Comparison of ENCODE assay signal across 15 cellular contexts in the genomic region with DNA sequence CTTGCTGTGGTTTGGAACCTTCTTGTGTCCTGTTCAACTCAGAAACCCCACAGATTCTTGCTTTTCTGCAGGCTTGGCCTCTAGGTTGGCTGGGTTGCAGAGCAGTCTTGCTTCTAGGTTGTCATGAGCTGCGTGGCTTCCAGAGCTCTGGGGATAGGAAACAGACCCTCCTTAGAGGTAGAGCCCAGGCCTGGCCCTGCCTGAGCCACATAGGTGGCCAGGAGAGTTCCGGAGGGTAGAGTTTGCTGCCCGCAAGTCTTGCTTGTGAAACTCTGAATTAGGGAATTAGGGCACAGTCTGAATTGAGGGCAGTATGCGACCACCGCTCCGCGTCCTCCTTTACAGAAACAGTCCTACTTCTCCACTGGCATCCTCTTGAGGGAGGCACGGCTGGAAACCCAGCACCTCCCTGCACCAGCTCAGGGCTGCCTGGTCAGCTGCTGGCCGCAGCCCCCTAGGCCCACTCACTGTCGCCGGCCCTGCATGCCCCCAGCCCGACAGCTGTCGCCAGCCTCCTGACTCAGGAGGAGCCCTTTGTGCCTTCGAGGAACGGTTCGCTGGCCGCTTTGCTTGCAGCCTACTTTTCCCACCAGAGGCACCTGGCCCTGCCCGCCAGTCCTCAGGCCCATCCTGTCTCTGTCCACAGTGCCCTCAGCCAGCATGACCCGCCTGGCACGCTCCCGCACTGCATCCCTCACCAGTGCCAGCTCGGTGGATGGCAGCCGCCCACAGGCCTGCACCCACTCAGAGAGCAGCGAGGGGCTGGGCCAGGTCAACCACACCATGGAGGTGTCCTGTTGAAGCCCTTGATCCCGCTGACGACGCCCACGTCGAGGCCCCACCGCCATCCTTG. TPM values are rescaled to one million over a fixed set of nuclear protein-coding genes. Genes with fewer than 3 reads are reported as not detected.
A peak's percentile ranks its signal among the peaks of the same experiment; 100 is the strongest.
DNase-seq lines count a peak whose midpoint lies in the region; ATAC-seq and TF ChIP-seq lines count a peak whose summit lies in the region.
"Had no signal": no experiment of that assay in that cellular context is flagged by ENCODE, and none has a peak within 500 bp of the region (broad histone marks: within the 10 kb centered on the region; RNA-seq: fewer than 3 reads in every experiment).

No MANE protein-coding gene starts in this region.

- intact Hi-C loops in CD14-positive monocyte (cut with micrococcal nuclease) = loop anchor here (10.0 kb wide), 2 partner anchors 114 to 154 kb away; partner anchors contain the start of gene CNOT1 (in 1 of the 2)

- TF ChIP-seq CTCF in RWPE2 (IDR thresholded peaks at IDR 0.05; ENCODE audit: poor library complexity, severe bottlenecking) = no peak
- no peak for TF ChIP-seq CTCF in CD14-positive monocyte (IDR thresholded peaks at IDR 0.05)

- H3K4me1 Mint-ChIP-seq in activated CD8-positive, alpha-beta memory T cell treated with anti-CD3 and anti-CD28 coated beads, Interleukin-2, amount 10 ng/mL, durations not matched to agents 7 days and 5 days = peaks cover 11% of the 10 kb centered on the region
- peaks cover 23% of the 10 kb centered on the region for H3K4me1 Mint-ChIP-seq in stimulated activated effector memory CD8-positive, alpha-beta T cell treated with anti-CD3 and anti-CD28 coated beads, Interleukin-12 subunit alpha, Interleukin-12 subunit beta, amount 100 ng/mL, for 72 hours
- peaks cover 6% of the 10 kb centered on the region for H3K4me1 Mint-ChIP-seq in CD14-positive monocyte

- peak; percentile 53 for DNase-seq in activated CD8-positive, alpha-beta memory T cell treated with anti-CD3 and anti-CD28 coated beads, Interleukin-2, amount 50 U/mL, for 48 hours
- no peak for DNase-seq in activated CD8-positive, alpha-beta memory T cell treated with anti-CD3 and anti-CD28 coated beads, Interleukin-2, amount 10 ng/mL, durations not matched to agents 7 days and 5 days
- DNase-seq in RWPE2 (ENCODE audit: low spot score) (peak; percentile 65), left kidney (ENCODE audit: low read depth, low spot score) (peak; percentile 22), NCI-H524 treated with DMSO at 0.1 percent for 48 hours (lab: John Stamatoyannopoulos, UW) (no peak), CD14-positive monocyte (ENCODE audit: low spot score) (no peak), NCI-H128 (lab: John Stamatoyannopoulos, UW; ENCODE audit: unreplicated experiment) (no peak)
- DNase-seq in stimulated activated effector memory CD8-positive, alpha-beta T cell treated with anti-CD3 and anti-CD28 coated beads, Interleukin-12 subunit alpha, Interleukin-12 subunit beta, amount 100 ng/mL, for 72 hours (ENCODE audit: low spot score in 2 of 2) = no peak

- no peak for ATAC-seq in activated CD8-positive, alpha-beta memory T cell treated with anti-CD3 and anti-CD28 coated beads, Interleukin-2, amount 10 ng/mL, durations not matched to agents 7 days and 5 days
- ATAC-seq in RWPE2 (ENCODE audit: low read depth) = no peak
- ATAC-seq in stimulated activated effector memory CD8-positive, alpha-beta T cell treated with anti-CD3 and anti-CD28 coated beads, Interleukin-12 subunit alpha, Interleukin-12 subunit beta, amount 100 ng/mL, for 72 hours = no peak
- ATAC-seq: gastroesophageal sphincter had no signal

- H3K27ac ChIP-seq in RWPE2 (ENCODE audit: poor library complexity, severe bottlenecking) = no peak overlapping the region
- H3K27ac ChIP-seq: A549, BLaER1, cardiac muscle cell, gastroesophageal sphincter, left lung, pancreas had no signal

- H3K27me3 Mint-ChIP-seq in activated CD8-positive, alpha-beta memory T cell treated with anti-CD3 and anti-CD28 coated beads, Interleukin-2, amount 10 ng/mL, durations not matched to agents 7 days and 5 days = no peaks in the 10 kb centered on the region
- H3K27me3 Mint-ChIP-seq in CD14-positive monocyte (ENCODE audit: low read depth in 3 of 3) = peaks cover 0 to 5% (median 2%) of the 10 kb centered on the region in 3 donors
- H3K27me3 Mint-ChIP-seq: activated CD4-positive, alpha-beta T cell treated with anti-CD3 and anti-CD28 coated beads, Interleukin-2, amount 10 ng/mL, durations not matched to agents 7 days and 5 days had no signal

- H3K9me3 ChIP-seq in RWPE2 (ENCODE audit: severe bottlenecking) = no peaks in the 10 kb centered on the region
- H3K9me3 ChIP-seq: A549, BLaER1, gastroesophageal sphincter, left lung, pancreas had no signal

- CTCF ChIA-PET in activated CD8-positive, alpha-beta memory T cell treated with anti-CD3 and anti-CD28 coated beads, Interleukin-2, amount 10 ng/mL, durations not matched to agents 7 days and 5 days (lab: Charles Lee) = interaction anchor here (1.0 to 5.0 kb wide), 10 partner anchors 10 to 245 kb away, joined by 3 to 36 read pairs (median 4); partner anchors contain the start of genes GINS3 and NDRG4

- no peaks in the 10 kb centered on the region for H3K36me3 Mint-ChIP-seq in activated CD8-positive, alpha-beta memory T cell treated with anti-CD3 and anti-CD28 coated beads, Interleukin-2, amount 10 ng/mL, durations not matched to agents 7 days and 5 days
- peaks cover 27% of the 10 kb centered on the region for H3K36me3 Mint-ChIP-seq in stimulated activated effector memory CD8-positive, alpha-beta T cell treated with anti-CD3 and anti-CD28 coated beads, Interleukin-12 subunit alpha, Interleukin-12 subunit beta, amount 100 ng/mL, for 72 hours
- H3K36me3 Mint-ChIP-seq in CD14-positive monocyte = no peaks in the 10 kb centered on the region

- H3K9me3 Mint-ChIP-seq in activated CD8-positive, alpha-beta memory T cell treated with anti-CD3 and anti-CD28 coated beads, Interleukin-2, amount 10 ng/mL, durations not matched to agents 7 days and 5 days (ENCODE audit: low read depth) = no peaks in the 10 kb centered on the region
- H3K9me3 Mint-ChIP-seq in stimulated activated effector memory CD8-positive, alpha-beta T cell treated with anti-CD3 and anti-CD28 coated beads, Interleukin-12 subunit alpha, Interleukin-12 subunit beta, amount 100 ng/mL, for 72 hours = no peaks in the 10 kb centered on the region
- H3K9me3 Mint-ChIP-seq in CD14-positive monocyte = no peaks in the 10 kb centered on the region
- H3K9me3 Mint-ChIP-seq: activated CD4-positive, alpha-beta T cell treated with anti-CD3 and anti-CD28 coated beads, Interleukin-2, amount 10 ng/mL, durations not matched to agents 7 days and 5 days had no signal

- H3K36me3 ChIP-seq in RWPE2 (ENCODE audit: low read depth) = no peaks in the 10 kb centered on the region
- H3K36me3 ChIP-seq: cardiac muscle cell, gastroesophageal sphincter, left lung, pancreas had no signal

- H3K4me1 ChIP-seq in RWPE2 (ENCODE audit: insufficient read depth, poor library complexity, severe bottlenecking) = peaks cover 3% of the 10 kb centered on the region

- H3K27me3 ChIP-seq in RWPE2 (ENCODE audit: insufficient read depth, poor library complexity, severe bottlenecking) = no peaks in the 10 kb centered on the region
- H3K27me3 ChIP-seq: BLaER1, cardiac muscle cell, pancreas had no signal

- H3K27ac Mint-ChIP-seq in activated CD8-positive, alpha-beta memory T cell treated with anti-CD3 and anti-CD28 coated beads, Interleukin-2, amount 10 ng/mL, durations not matched to agents 7 days and 5 days = no peak overlapping the region
- peak overlapping the region; percentile 43 for H3K27ac Mint-ChIP-seq in stimulated activated effector memory CD8-positive, alpha-beta T cell treated with anti-CD3 and anti-CD28 coated beads, Interleukin-12 subunit alpha, Interleukin-12 subunit beta, amount 100 ng/mL, for 72 hours
- peak overlapping the region in 1 of 7 donors; percentile 4 for H3K27ac Mint-ChIP-seq in CD14-positive monocyte
- H3K27ac Mint-ChIP-seq: activated CD4-positive, alpha-beta T cell treated with anti-CD3 and anti-CD28 coated beads, Interleukin-2, amount 10 ng/mL, durations not matched to agents 7 days and 5 days had no signal

- no peak overlapping the region for H3K4me3 Mint-ChIP-seq in activated CD8-positive, alpha-beta memory T cell treated with anti-CD3 and anti-CD28 coated beads, Interleukin-2, amount 10 ng/mL, durations not matched to agents 7 days and 5 days
- no peak overlapping the region for H3K4me3 Mint-ChIP-seq in stimulated activated effector memory CD8-positive, alpha-beta T cell treated with anti-CD3 and anti-CD28 coated beads, Interleukin-12 subunit alpha, Interleukin-12 subunit beta, amount 100 ng/mL, for 72 hours
- H3K4me3 Mint-ChIP-seq in CD14-positive monocyte = no peak overlapping the region
- H3K4me3 Mint-ChIP-seq: activated CD4-positive, alpha-beta T cell treated with anti-CD3 and anti-CD28 coated beads, Interleukin-2, amount 10 ng/mL, durations not matched to agents 7 days and 5 days had no signal

- no peak overlapping the region for H3K4me3 ChIP-seq in RWPE2 (ENCODE audit: severe bottlenecking)
- H3K4me3 ChIP-seq: A549, BLaER1, cardiac muscle cell, gastroesophageal sphincter, left lung, pancreas had no signal

RNA-seq across cellular contexts. Expression of gene SETD6, which starts 4.3 kb away (rescaled TPM):
- total RNA-seq in activated CD8-positive, alpha-beta memory T cell treated with anti-CD3 and anti-CD28 coated beads, Interleukin-2, amount 10 ng/mL, durations not matched to agents 7 days and 5 days = 10 to 100 TPM; 12.6 to 17.8 TPM
- polyA plus RNA-seq in CD14-positive monocyte = 1 to 10 TPM; 2.5 to 3.4 TPM

RNA-seq across cellular contexts. Expression of gene NDRG4, which starts 11.1 kb away (rescaled TPM):
- total RNA-seq in activated CD8-positive, alpha-beta memory T cell treated with anti-CD3 and anti-CD28 coated beads, Interleukin-2, amount 10 ng/mL, durations not matched to agents 7 days and 5 days = 1 to 10 TPM; 1.6 to 2.5 TPM
- polyA plus RNA-seq in CD14-positive monocyte = not detected

Comparison
In these comparisons a context has a peak if more than half of its experiments do, and no peak if none do; other contexts are left out.
1. DNase-seq: peak in activated CD8-positive, alpha-beta memory T cell treated with anti-CD3 and anti-CD28 coated beads, Interleukin-2, amount 50 U/mL, for 48 hours (single experiment), RWPE2 (single experiment) and left kidney (single experiment); none in activated CD8-positive, alpha-beta memory T cell treated with anti-CD3 and anti-CD28 coated beads, Interleukin-2, amount 10 ng/mL, durations not matched to agents 7 days and 5 days (single experiment), stimulated activated effector memory CD8-positive, alpha-beta T cell treated with anti-CD3 and anti-CD28 coated beads, Interleukin-12 subunit alpha, Interleukin-12 subunit beta, amount 100 ng/mL, for 72 hours (0 of 2), NCI-H524 treated with DMSO at 0.1 percent for 48 hours (single experiment), CD14-positive monocyte (single experiment) and NCI-H128 (single experiment).